In the genomic region with DNA sequence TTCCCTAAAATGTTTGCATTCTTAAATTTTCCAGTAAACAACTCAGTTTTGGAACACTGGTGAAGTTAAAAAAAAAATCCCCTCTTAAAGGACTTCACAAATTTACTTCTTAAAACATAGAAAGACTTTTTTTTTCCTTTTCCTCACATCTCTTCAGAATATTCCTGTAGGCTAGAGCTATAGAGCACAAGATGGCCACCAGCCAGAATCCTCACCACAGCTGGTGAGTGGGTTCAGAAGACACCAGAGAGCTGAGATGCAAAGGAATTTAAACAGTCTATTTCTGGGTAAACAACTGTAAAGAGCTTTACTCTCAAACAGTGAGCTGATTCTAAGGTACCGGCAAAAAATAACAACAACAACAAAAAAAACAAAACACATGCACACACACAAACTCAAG, we compare ENCODE assay signal across 21 cellular contexts.
DNase-seq lines count a peak whose midpoint lies in the region; ATAC-seq and TF ChIP-seq lines count a peak whose summit lies in the region.
"Had no signal": no experiment of that assay in that cellular context is flagged by ENCODE, and none has a peak within 500 bp of the region (broad histone marks: within the 10 kb centered on the region; RNA-seq: fewer than 3 reads in every experiment).

No MANE protein-coding gene starts in this region.

- no peaks in the 10 kb centered on the region for H3K36me3 ChIP-seq in MG63
- H3K36me3 ChIP-seq: BLaER1 treated with 17β-estradiol and CSF1 and Interleukin-3, amounts not matched to agents 10 nM and 100 nM had no signal

- TF ChIP-seq CTCF in astrocyte of the cerebellum (IDR thresholded peaks at IDR 0.05; ENCODE audit: low read depth, low read length, missing control alignments) = no peak

- no peaks in the 10 kb centered on the region for H3K9me3 ChIP-seq in MG63
- H3K9me3 ChIP-seq: BLaER1 treated with 17β-estradiol and CSF1 and Interleukin-3, amounts not matched to agents 10 nM and 100 nM had no signal

- no peaks in the 10 kb centered on the region for H3K27me3 ChIP-seq in MG63
- H3K27me3 ChIP-seq: BLaER1 treated with 17β-estradiol and CSF1 and Interleukin-3, amounts not matched to agents 10 nM and 100 nM had no signal

- H3K4me3 ChIP-seq in MG63 = no peak overlapping the region
- no peak overlapping the region for H3K4me3 ChIP-seq in astrocyte of the cerebellum (ENCODE audit: low read depth, low read length)
- H3K4me3 ChIP-seq: BLaER1 treated with 17β-estradiol and CSF1 and Interleukin-3, amounts not matched to agents 10 nM and 100 nM; PC-9 had no signal

- peak; percentile 15 for DNase-seq in MG63
- peak; percentile 2 for DNase-seq in astrocyte of the cerebellum (ENCODE audit: low read depth)
- peak; percentile 0 for DNase-seq in iris pigment epithelial cell (ENCODE audit: low read depth)
- DNase-seq in posterior cingulate gyrus = peak in 9 of 10 donors; percentile 19 to 92 (median 70)
- DNase-seq in NCI-H748 (lab: John Stamatoyannopoulos, UW; ENCODE audit: unreplicated experiment) = no peak
- no peak for DNase-seq in NCI-H2196 (lab: John Stamatoyannopoulos, UW; ENCODE audit: unreplicated experiment)
- DNase-seq: AML-193; CD4-positive, alpha-beta T cell; IMR-90; KG1; MM.1S; NCI-H2029; NCI-H510A treated with DMSO at 0.1 percent for 48 hours; NCI-H748 treated with DMSO at 0.1 percent for 48 hours; NK-92 treated with Interleukin-12 subunit alpha and Interleukin-12 subunit beta, amount 100 ng/mL, for 24 hours; PC-9; Right ventricle myocardium superior; RPMI8226 had no signal

- no peak for ATAC-seq in HG02678 (IDR thresholded peaks at IDR 0.05; ENCODE audit: unreplicated experiment)
- ATAC-seq: HCT116 had no signal

- intact Hi-C loops in posterior cingulate gyrus (cut with DNase I) = no loop called here

- in situ Hi-C loops in astrocyte of the cerebellum (cut with HindIII; ENCODE audit: low sequenced_read_pairs) = no loop called here

Comparison
In these comparisons a context has a peak if more than half of its experiments do, and no peak if none do; other contexts are left out.
1. DNase-seq: peak in MG63 (single experiment), astrocyte of the cerebellum (single experiment), iris pigment epithelial cell (single experiment) and posterior cingulate gyrus (9 of 10); none in NCI-H748 (single experiment) and NCI-H2196 (single experiment).